ENCODE assay signal across 9 cellular contexts in the genomic region with DNA sequence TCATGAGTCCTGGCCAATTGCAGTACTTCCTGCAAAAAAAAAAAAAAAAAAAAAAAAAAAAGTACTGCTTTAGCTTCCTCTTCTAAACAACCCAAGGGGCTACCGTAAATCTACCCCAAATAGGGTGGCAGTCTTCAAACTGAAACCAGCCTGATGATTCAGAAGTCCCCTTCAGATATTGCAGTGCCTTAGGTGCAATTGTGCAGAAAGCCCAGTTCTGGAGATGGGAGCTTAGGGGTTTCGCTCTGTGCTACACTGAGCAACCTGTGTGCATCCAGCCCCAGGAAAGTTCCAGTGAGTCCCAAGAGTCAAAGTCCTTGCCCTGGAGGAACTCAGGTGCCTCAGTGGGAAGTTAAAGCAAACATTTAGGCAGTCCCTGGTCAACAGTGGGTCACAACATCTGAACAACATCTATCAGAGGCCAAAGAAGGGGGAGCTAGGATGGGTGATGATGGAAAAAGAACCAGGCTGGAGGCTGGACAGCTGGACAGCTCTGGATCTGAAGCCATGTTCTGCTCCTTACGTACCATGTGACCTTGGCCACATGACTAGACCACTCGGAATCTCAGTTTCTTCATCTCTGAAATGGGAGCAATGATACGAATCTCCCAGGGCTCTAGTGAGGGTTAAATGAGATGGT. TPM values are rescaled to one million over a fixed set of nuclear protein-coding genes. Genes with fewer than 3 reads are reported as not detected.
A peak's percentile ranks its signal among the peaks of the same experiment; 100 is the strongest.
DNase-seq lines count a peak whose midpoint lies in the region; ATAC-seq and TF ChIP-seq lines count a peak whose summit lies in the region.
"Had no signal": no experiment of that assay in that cellular context is flagged by ENCODE, and none has a peak within 500 bp of the region (broad histone marks: within the 10 kb centered on the region; RNA-seq: fewer than 3 reads in every experiment).

No MANE protein-coding gene starts in this region.

- peak overlapping the region; percentile 84 to 98 (median 96) for H3K4me2 ChIP-seq in BLaER1 treated with 17β-estradiol and CSF1 and Interleukin-3, amounts not matched to agents 10 nM and 100 nM

- TF ChIP-seq EP300 in esophagus muscularis mucosa (IDR thresholded peaks at IDR 0.05), result no peak

- no peaks in the 10 kb centered on the region for H3K27me3 ChIP-seq in BLaER1 treated with 17β-estradiol and CSF1 and Interleukin-3, amounts not matched to agents 10 nM and 100 nM
- peaks cover 0 to 29% (median 3%) of the 10 kb centered on the region in 4 donors for H3K27me3 ChIP-seq in esophagus muscularis mucosa

- H3K4me3 ChIP-seq in BLaER1 treated with 17β-estradiol and CSF1 and Interleukin-3, amounts not matched to agents 10 nM and 100 nM, result peak overlapping the region in 4 of 10 experiments; percentile 4 to 45 (median 20); a peak in 3 of 20 replicates
- no peak overlapping the region for H3K4me3 ChIP-seq in NB4 (ENCODE audit: low read depth, low read length)
- no peak overlapping the region for H3K4me3 ChIP-seq in esophagus muscularis mucosa

- H3K36me3 ChIP-seq in BLaER1 treated with 17β-estradiol and CSF1 and Interleukin-3, amounts not matched to agents 10 nM and 100 nM, result no peaks in the 10 kb centered on the region
- no peaks in the 10 kb centered on the region for H3K36me3 ChIP-seq in esophagus muscularis mucosa

- TF ChIP-seq CTCF in NB4 (IDR thresholded peaks at IDR 0.05; ENCODE audit: low read depth, low read length), result no peak
- TF ChIP-seq CTCF in esophagus muscularis mucosa (IDR thresholded peaks at IDR 0.05), result no peak

- peak; percentile 31 for ATAC-seq in GM18909 (IDR thresholded peaks at IDR 0.05; ENCODE audit: poor library complexity, unreplicated experiment)

- H4K20me1 ChIP-seq in BLaER1 treated with 17β-estradiol and CSF1 and Interleukin-3, amounts not matched to agents 10 nM and 100 nM, result no peaks in the 10 kb centered on the region

- H3K9me3 ChIP-seq in BLaER1 treated with 17β-estradiol and CSF1 and Interleukin-3, amounts not matched to agents 10 nM and 100 nM (replicated peaks in 1 of 11), result no peaks in the 10 kb centered on the region
- no peaks in the 10 kb centered on the region for H3K9me3 ChIP-seq in esophagus muscularis mucosa

- WGBS in esophagus muscularis mucosa, result 83% methylated on average over 4 of the region's 5 CpGs

- DNase-seq in NB4 (ENCODE audit: low read depth) (peak; percentile 76), esophagus muscularis mucosa (ENCODE audit: extremely low spot score) (no peak), middle frontal gyrus (ENCODE audit: extremely low spot score, low spot score) (no peak), kidney glomerular epithelial cell (lab: John Stamatoyannopoulos, UW) (no peak), NCI-H2171 (lab: John Stamatoyannopoulos, UW) (no peak), NCI-H774 (lab: John Stamatoyannopoulos, UW) (no peak)

- peak overlapping the region; percentile 74 to 93 (median 89); a peak in 21 of 22 replicates for H3K27ac ChIP-seq in BLaER1 treated with 17β-estradiol and CSF1 and Interleukin-3, amounts not matched to agents 10 nM and 100 nM
- H3K27ac ChIP-seq in esophagus muscularis mucosa (replicated peaks in 1 of 4), result peak overlapping the region in 3 of 4 donors; percentile 35 to 62 (median 41)

- peak overlapping the region in 10 of 11 experiments; percentile 8 to 83 (median 72); a peak in 15 of 22 replicates for H3K9ac ChIP-seq in BLaER1 treated with 17β-estradiol and CSF1 and Interleukin-3, amounts not matched to agents 10 nM and 100 nM

- H3K4me1 ChIP-seq in BLaER1 treated with 17β-estradiol and CSF1 and Interleukin-3, amounts not matched to agents 10 nM and 100 nM, result peaks cover 98 to 100% (median 100%) of the 10 kb centered on the region in 10 experiments
- peaks cover 14 to 54% (median 37%) of the 10 kb centered on the region in 4 donors for H3K4me1 ChIP-seq in esophagus muscularis mucosa

- intact Hi-C loops in esophagus muscularis mucosa (cut with DNase I), result no loop called here

- TF ChIP-seq POLR2A in NB4 (IDR thresholded peaks at IDR 0.05; ENCODE audit: extremely low read depth, insufficient read length), result no peak
- TF ChIP-seq POLR2A in esophagus muscularis mucosa (IDR thresholded peaks at IDR 0.05; ENCODE audit: low read depth), result no peak

RNA-seq across cellular contexts. Expression of gene CIITA, which starts 6.7 kb away (rescaled TPM):
- total RNA-seq in esophagus muscularis mucosa, result 10 to 100 TPM in 1 of 4 donors, 1 to 10 TPM in 3; 6.8 to 11.2 (median 8.9) TPM

RNA-seq across cellular contexts. Expression of gene TVP23A, which starts 51.7 kb away (rescaled TPM):
- total RNA-seq in esophagus muscularis mucosa, result 1 to 10 TPM in 1 of 4 donors, under 1 TPM in 2, not detected in 1; 0.42 to 1.2 (median 0.80) TPM
- total RNA-seq: mononuclear cell had no signal
